1 cellular context compared by ENCODE assay signal in genomic region chr18:57768557-57769326, GRCh38.
TF ChIP-seq lines count a peak whose summit lies in the region.

No MANE protein-coding gene starts in this region.

TF ChIP-seq in HepG2, 621 proteins besides CTCF, POLR2A, EP300 and RAD21:
- TF ChIP-seq NFIC (IDR thresholded peaks at IDR 0.05; ENCODE audit: low read length) (no peak), ETV5 (CRISPR knock-in tag; IDR thresholded peaks at IDR 0.05; ENCODE audit: borderline replicate concordance) (no peak), ZNF556 (CRISPR knock-in tag; IDR thresholded peaks at IDR 0.05; ENCODE audit: borderline replicate concordance) (no peak), CEBPB (IDR thresholded peaks at IDR 0.05; ENCODE audit: borderline replicate concordance, low read depth, low read length) (peak; percentile 15; the same call in 1 of the 2 replicates)
